Comparison of ENCODE assay signal across 8 cellular contexts in the genomic region with DNA sequence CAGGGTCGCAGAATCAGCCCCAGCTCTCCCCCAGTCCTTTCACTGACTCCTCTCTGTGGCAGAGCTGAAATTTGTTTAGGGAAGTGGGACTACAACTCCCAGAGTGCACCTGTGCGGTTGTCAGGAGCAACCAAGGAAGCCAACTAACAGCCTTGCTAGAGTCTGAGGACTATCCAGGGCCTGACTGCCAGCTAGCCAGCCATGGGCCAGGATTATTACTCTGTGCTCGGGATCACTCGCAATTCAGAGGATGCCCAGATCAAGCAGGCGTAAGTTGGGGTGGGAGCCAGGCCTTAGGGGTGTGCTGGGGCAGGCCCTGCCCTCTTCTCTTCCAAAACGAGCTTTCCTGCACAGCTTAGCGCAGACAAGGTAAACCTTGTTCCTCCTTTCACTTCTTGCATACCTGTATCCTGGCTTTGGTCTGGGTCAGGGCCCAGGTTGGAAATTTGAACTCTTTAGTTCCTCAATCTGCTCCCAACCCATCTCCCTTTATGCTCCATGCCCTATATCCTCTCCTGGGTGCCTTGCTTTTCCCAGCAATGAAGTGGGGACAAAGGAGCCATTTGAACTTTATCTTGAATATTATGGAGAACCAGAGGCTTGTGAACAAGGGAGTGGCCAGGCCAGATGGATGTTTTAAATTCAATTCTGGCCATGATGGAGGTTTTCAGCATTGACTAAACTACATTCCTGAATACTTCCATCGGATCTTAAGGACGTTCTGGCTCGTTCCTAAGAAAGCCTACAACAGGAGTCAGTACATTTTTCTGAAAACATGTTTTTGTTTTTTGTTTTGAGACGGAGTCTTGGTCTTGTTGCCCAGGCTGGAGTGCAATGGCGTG. TPM values are rescaled to one million over a fixed set of nuclear protein-coding genes. Genes with fewer than 3 reads are reported as not detected.
DNase-seq lines count a peak whose midpoint lies in the region; ATAC-seq and TF ChIP-seq lines count a peak whose summit lies in the region.

A gene with protein sequence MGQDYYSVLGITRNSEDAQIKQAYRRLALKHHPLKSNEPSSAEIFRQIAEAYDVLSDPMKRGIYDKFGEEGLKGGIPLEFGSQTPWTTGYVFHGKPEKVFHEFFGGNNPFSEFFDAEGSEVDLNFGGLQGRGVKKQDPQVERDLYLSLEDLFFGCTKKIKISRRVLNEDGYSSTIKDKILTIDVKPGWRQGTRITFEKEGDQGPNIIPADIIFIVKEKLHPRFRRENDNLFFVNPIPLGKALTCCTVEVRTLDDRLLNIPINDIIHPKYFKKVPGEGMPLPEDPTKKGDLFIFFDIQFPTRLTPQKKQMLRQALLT (plus strand): TSS at position 158 of the 842 bp plus-strand sequence. CDS start 44 bp downstream, at position 202.

- TF ChIP-seq CTCF in CD4-positive, alpha-beta T cell (IDR thresholded peaks at IDR 0.05): no peak

- POLR2A ChIA-PET in CD4-positive, alpha-beta T cell (lab: Charles Lee): no interaction called here

- no peaks in the 10 kb centered on the region for H3K9me3 Mint-ChIP-seq in CD4-positive, alpha-beta T cell
- H3K9me3 Mint-ChIP-seq in natural killer cell treated with Interleukin-12 subunit alpha and Interleukin-12 subunit beta and Interleukin-15 and Interleukin-18, amount 100 ng/mL, for 72 hours: no peaks in the 10 kb centered on the region

- no peak within 1 kb of the TSS for H3K4me3 Mint-ChIP-seq in CD4-positive, alpha-beta T cell
- no peak within 1 kb of the TSS for H3K4me3 Mint-ChIP-seq in natural killer cell treated with Interleukin-12 subunit alpha and Interleukin-12 subunit beta and Interleukin-15 and Interleukin-18, amount 100 ng/mL, for 72 hours

- H3K9me3 ChIP-seq in CD4-positive, alpha-beta T cell (ENCODE audit: control insufficient read depth, low read length): no peaks in the 10 kb centered on the region

- intact Hi-C loops in CD4-positive, alpha-beta T cell (cut with DNase I, micrococcal nuclease): no loop called here

- peak; percentile 49 for ATAC-seq in CD4-positive, alpha-beta T cell (ENCODE audit: poor library complexity)
- ATAC-seq in GM18519 (IDR thresholded peaks at IDR 0.05; ENCODE audit: low FRiP score, unreplicated experiment): peak; percentile 67
- ATAC-seq in HG02981 (IDR thresholded peaks at IDR 0.05; ENCODE audit: unreplicated experiment): peak; percentile 89
- peak in 1 of 2 donors; percentile 61 for ATAC-seq in natural killer cell treated with Interleukin-12 subunit alpha and Interleukin-12 subunit beta and Interleukin-15 and Interleukin-18, amount 100 ng/mL, for 72 hours

- no peaks in the 10 kb centered on the region for H3K36me3 Mint-ChIP-seq in CD4-positive, alpha-beta T cell (ENCODE audit: low read depth)
- H3K36me3 Mint-ChIP-seq in natural killer cell treated with Interleukin-12 subunit alpha and Interleukin-12 subunit beta and Interleukin-15 and Interleukin-18, amount 100 ng/mL, for 72 hours: no peaks in the 10 kb centered on the region

- H3K27me3 Mint-ChIP-seq in CD4-positive, alpha-beta T cell: peaks cover 4% of the 10 kb centered on the region
- peaks cover 9% of the 10 kb centered on the region in 2 donors for H3K27me3 Mint-ChIP-seq in natural killer cell treated with Interleukin-12 subunit alpha and Interleukin-12 subunit beta and Interleukin-15 and Interleukin-18, amount 100 ng/mL, for 72 hours

- DNase-seq in CD4-positive, alpha-beta T cell: no peak
- DNase-seq in NCI-H526 treated with DMSO at 0.1 percent for 48 hours (lab: John Stamatoyannopoulos, UW) (peak; percentile 11), dermis blood vessel endothelial cell (peak; percentile 62), inferior parietal cortex (ENCODE audit: extremely low spot score) (no peak)
- DNase-seq in natural killer cell treated with Interleukin-12 subunit alpha and Interleukin-12 subunit beta and Interleukin-15 and Interleukin-18, amount 100 ng/mL, for 72 hours (ENCODE audit: low spot score): peak; percentile 22
- no peak for DNase-seq in effector CD4-positive, alpha-beta T cell

- CTCF ChIA-PET in CD4-positive, alpha-beta T cell (lab: Charles Lee): no interaction called here

- H3K27ac ChIP-seq in CD4-positive, alpha-beta T cell (ENCODE audit: low read depth, low read length): no peak within 1 kb of the TSS

- H3K27ac Mint-ChIP-seq in CD4-positive, alpha-beta T cell: no peak within 1 kb of the TSS
- H3K27ac Mint-ChIP-seq in natural killer cell treated with Interleukin-12 subunit alpha and Interleukin-12 subunit beta and Interleukin-15 and Interleukin-18, amount 100 ng/mL, for 72 hours: no peak within 1 kb of the TSS

- no peaks in the 10 kb centered on the region for H3K4me1 Mint-ChIP-seq in CD4-positive, alpha-beta T cell (ENCODE audit: low read depth)
- H3K4me1 Mint-ChIP-seq in natural killer cell treated with Interleukin-12 subunit alpha and Interleukin-12 subunit beta and Interleukin-15 and Interleukin-18, amount 100 ng/mL, for 72 hours (ENCODE audit: low read depth in 2 of 2): no peaks in the 10 kb centered on the region

- H3K27me3 ChIP-seq in CD4-positive, alpha-beta T cell (ENCODE audit: control insufficient read depth, insufficient read depth, low read length): no peaks in the 10 kb centered on the region

RNA-seq across cellular contexts. Expression of the gene that starts here (rescaled TPM):
- total RNA-seq in CD4-positive, alpha-beta T cell: not detected
- not detected in 2 replicates for total RNA-seq in dermis blood vessel endothelial cell
- total RNA-seq in natural killer cell treated with Interleukin-12 subunit alpha and Interleukin-12 subunit beta and Interleukin-15 and Interleukin-18, amount 100 ng/mL, for 72 hours: under 1 TPM in 1 of 2 donors, not detected in 1; 0.47 TPM

Comparison
In these comparisons a context has a peak if more than half of its experiments do, and no peak if none do; other contexts are left out.
1. Peak in ATAC-seq in CD4-positive, alpha-beta T cell; RNA of the gene not detected or under 1 TPM.
2. Peak in DNase-seq in dermis blood vessel endothelial cell; RNA of the gene not detected or under 1 TPM.
3. Peak in DNase-seq in natural killer cell treated with Interleukin-12 subunit alpha and Interleukin-12 subunit beta and Interleukin-15 and Interleukin-18, amount 100 ng/mL, for 72 hours; RNA of the gene not detected or under 1 TPM.